13 cellular contexts compared by ENCODE assay signal in genomic region chr14:38442208-38442607, GRCh38.
"Had no signal": no experiment of that assay in that cellular context is flagged by ENCODE, and none has a peak within 500 bp of the region (broad histone marks: within the 10 kb centered on the region; RNA-seq: fewer than 3 reads in every experiment).

No MANE protein-coding gene starts in this region.

- ATAC-seq: body of pancreas; esophagus mucosa; foreskin keratinocyte; naive thymus-derived CD4-positive, alpha-beta T cell; stimulated activated effector memory CD8-positive, alpha-beta T cell treated with anti-CD3 and anti-CD28 coated beads, Interleukin-12 subunit alpha, Interleukin-12 subunit beta, amount 100 ng/mL, for 72 hours had no signal

- H3K9me3 ChIP-seq: adrenal gland, body of pancreas, neutrophil, thyroid gland, uterus had no signal

- H3K4me1 ChIP-seq: adrenal gland, body of pancreas, foreskin keratinocyte, thyroid gland, uterus had no signal

- H3K4me2 ChIP-seq: smooth muscle cell had no signal

- DNase-seq: activated CD4-positive, CD25-positive, alpha-beta regulatory T cell; activated naive CD4-positive, alpha-beta T cell treated with anti-CD3 and anti-CD28 coated beads, Interleukin-2, amount 50 U/mL, for 16 hours; adrenal gland; body of pancreas; foreskin keratinocyte; naive thymus-derived CD4-positive, alpha-beta T cell; thyroid gland; uterus had no signal

- H3K27me3 ChIP-seq: adrenal gland, body of pancreas, foreskin keratinocyte, neutrophil, thyroid gland, uterus had no signal

- H3K27ac ChIP-seq: adrenal gland, body of pancreas, foreskin keratinocyte, neutrophil, thyroid gland, uterus had no signal

- H3K4me3 ChIP-seq: adrenal gland, body of pancreas, lung, smooth muscle cell, thyroid gland, uterus had no signal

- H3K36me3 ChIP-seq: adrenal gland, neutrophil, thyroid gland, uterus had no signal
